In the genomic region with DNA sequence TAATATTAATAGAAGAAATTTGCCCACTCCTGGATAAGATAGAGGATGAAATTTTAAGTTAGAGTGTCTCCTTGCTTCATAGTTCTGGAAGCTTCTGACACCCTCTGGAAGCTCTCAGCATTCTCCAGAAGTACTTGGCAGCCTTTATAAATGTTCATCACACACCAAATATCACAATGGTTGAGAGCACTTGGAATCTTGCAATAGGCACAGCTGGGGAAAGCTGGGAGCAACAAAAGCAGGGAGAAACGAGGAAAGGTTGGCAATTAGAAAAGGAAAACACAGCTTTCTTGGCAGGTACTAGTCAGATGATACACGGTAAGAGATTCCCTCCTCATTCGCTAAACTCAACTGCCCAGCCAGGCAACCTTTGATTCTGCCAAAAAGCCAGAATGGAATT, we compare ENCODE assay signal across 18 cellular contexts.
DNase-seq lines count a peak whose midpoint lies in the region; ATAC-seq and FAIRE-seq lines count a peak whose summit lies in the region.
"Had no signal": no experiment of that assay in that cellular context is flagged by ENCODE, and none has a peak within 500 bp of the region (broad histone marks: within the 10 kb centered on the region; RNA-seq: fewer than 3 reads in every experiment).

No MANE protein-coding gene starts in this region.

- H3K9ac ChIP-seq in trophoblast cell (ENCODE audit: low read length): no peak overlapping the region

- no peak for FAIRE-seq in HTR-8/SVneo (lab: Jason Lieb, UNC)
- FAIRE-seq: GM19239, H1 had no signal

- H2BK120ac ChIP-seq in trophoblast cell (ENCODE audit: insufficient read depth, low read length, poor library complexity): no peak overlapping the region

- H3K4me2 ChIP-seq in trophoblast cell (ENCODE audit: low read length): no peak overlapping the region

- H4K8ac ChIP-seq in trophoblast cell (ENCODE audit: low read depth, low read length): no peak overlapping the region

- no peak overlapping the region for H3K27ac ChIP-seq in trophoblast cell (ENCODE audit: low read depth, low read length)
- H3K27ac ChIP-seq: C4-2B had no signal

- no peak overlapping the region for H2BK5ac ChIP-seq in trophoblast cell (ENCODE audit: low read depth, low read length, poor library complexity)

- H2AFZ ChIP-seq in trophoblast cell (ENCODE audit: insufficient read depth, low read length, poor library complexity): no peak overlapping the region

- H3K4ac ChIP-seq in trophoblast cell (ENCODE audit: low read depth, low read length): no peak overlapping the region

- no CpG with 5 or more reads among the region's 3 CpGs for WGBS in trophoblast cell (ENCODE audit: extremely low coverage, insufficient coverage, insufficient read length)

- H3K79me2 ChIP-seq in trophoblast cell (ENCODE audit: control insufficient read depth, insufficient read depth, low read length, poor library complexity): no peaks in the 10 kb centered on the region

- no peak overlapping the region for H2AK5ac ChIP-seq in trophoblast cell (ENCODE audit: low read length)

- no peak overlapping the region for H4K91ac ChIP-seq in trophoblast cell (ENCODE audit: low read depth, low read length)

- H3K4me3 ChIP-seq in trophoblast cell (ENCODE audit: low read depth, low read length): no peak overlapping the region

- H3K9me3 ChIP-seq in trophoblast cell (ENCODE audit: insufficient read depth, low read depth, low read length): no peaks in the 10 kb centered on the region
- H3K9me3 ChIP-seq: BE2C had no signal

- no peak for ATAC-seq in HG03095 (IDR thresholded peaks at IDR 0.05; ENCODE audit: unreplicated experiment)

- DNase-seq in NCI-H82 (lab: John Stamatoyannopoulos, UW): peak; percentile 34
- DNase-seq in NCI-H82 treated with DMSO at 0.1 percent for 48 hours (lab: John Stamatoyannopoulos, UW; ENCODE audit: unreplicated experiment): no peak
- DNase-seq in NCI-H2029 (lab: John Stamatoyannopoulos, UW): peak; percentile 52
- peak; percentile 42 for DNase-seq in NCI-H345 treated with DMSO at 0.1 percent for 48 hours (lab: John Stamatoyannopoulos, UW; ENCODE audit: unreplicated experiment)
- DNase-seq in trophoblast cell: no peak
- DNase-seq in HTR-8/SVneo (ENCODE audit: insufficient read length, low spot score): no peak
- DNase-seq in T-helper 2 cell: no peak
- DNase-seq: CD4-positive, alpha-beta memory T cell; DMS153; GF-D8; HCEC 1CT; HFFc6; IMR-90 had no signal

- no peaks in the 10 kb centered on the region for H3K27me3 ChIP-seq in trophoblast cell (ENCODE audit: insufficient read depth, low read length)
- H3K27me3 ChIP-seq: BE2C had no signal

- no peak overlapping the region for H3K18ac ChIP-seq in trophoblast cell (ENCODE audit: low read length)

- H3K79me1 ChIP-seq in trophoblast cell (ENCODE audit: low read length): no peaks in the 10 kb centered on the region

- H3K14ac ChIP-seq in trophoblast cell (ENCODE audit: low read length): no peak overlapping the region

- H3K4me1 ChIP-seq in trophoblast cell (ENCODE audit: control insufficient read depth in 1 of 2, insufficient read depth in 2 of 2, low read length in 2 of 2): no peaks in the 10 kb centered on the region

- peak overlapping the region; percentile 34 for H3K23ac ChIP-seq in trophoblast cell (ENCODE audit: low read length)

- H4K12ac ChIP-seq in trophoblast cell (ENCODE audit: low read depth, low read length): no peak overlapping the region

- H2BK12ac ChIP-seq in trophoblast cell (ENCODE audit: low read length): no peak overlapping the region

- no peaks in the 10 kb centered on the region for H3K36me3 ChIP-seq in trophoblast cell (ENCODE audit: control insufficient read depth in 1 of 2, insufficient read depth in 2 of 2, low read length in 2 of 2)
- H3K36me3 ChIP-seq: BE2C had no signal

Comparison
In these comparisons a context has a peak if more than half of its experiments do, and no peak if none do; other contexts are left out.
1. DNase-seq: peak in NCI-H82 (single experiment), NCI-H2029 (single experiment) and NCI-H345 treated with DMSO at 0.1 percent for 48 hours (single experiment); none in NCI-H82 treated with DMSO at 0.1 percent for 48 hours (single experiment), trophoblast cell (0 of 2), HTR-8/SVneo (single experiment) and T-helper 2 cell (0 of 5).